ENCODE assay signal across 15 cellular contexts in genomic region chr20:50395258-50395729, GRCh38.
DNase-seq lines count a peak whose midpoint lies in the region; ATAC-seq and TF ChIP-seq lines count a peak whose summit lies in the region.
"Had no signal": no experiment of that assay in that cellular context is flagged by ENCODE, and none has a peak within 500 bp of the region (broad histone marks: within the 10 kb centered on the region; RNA-seq: fewer than 3 reads in every experiment).

No MANE protein-coding gene starts in this region.

- no peaks in the 10 kb centered on the region for H3K36me3 ChIP-seq in gastrocnemius medialis
- H3K36me3 ChIP-seq: SJSA1 had no signal

- H3K27ac ChIP-seq in caudate nucleus (ENCODE audit: low read depth, low read length) (peak overlapping the region; percentile 31), gastrocnemius medialis (peak overlapping the region; percentile 93 to 100 (median 96))
- H3K27ac ChIP-seq: SJSA1 had no signal

- peak in 1 of 5 experiments; percentile 20 for TF ChIP-seq CTCF in gastrocnemius medialis (IDR thresholded peaks at IDR 0.05 in 4 of 5, conservative IDR thresholded peaks at IDR 0.05 in 1 of 5)

- no peaks in the 10 kb centered on the region for H3K27me3 ChIP-seq in gastrocnemius medialis
- H3K27me3 ChIP-seq: SJSA1 had no signal

- H3K4me1 ChIP-seq in gastrocnemius medialis = peaks cover 59 to 66% of the 10 kb centered on the region in 2 donors
- H3K4me1 ChIP-seq: SJSA1 had no signal

- in situ Hi-C loops in gastrocnemius medialis (cut with MboI; ENCODE audit: low sequenced_read_pairs in 4 of 4) = loop anchor here in 1 of 4 donors (25.0 kb wide), 1 partner anchor 108 kb away; no protein-coding TSS in a partner anchor

- ATAC-seq in gastrocnemius medialis = peak; percentile 32 to 42
- no peak for ATAC-seq in HG02884 (IDR thresholded peaks at IDR 0.05; ENCODE audit: unreplicated experiment)
- no peak for ATAC-seq in GM18868 (IDR thresholded peaks at IDR 0.05; ENCODE audit: unreplicated experiment)
- ATAC-seq: CD8-positive, alpha-beta T cell; stimulated activated naive CD8-positive, alpha-beta T cell treated with anti-CD3 and anti-CD28 coated beads, Interleukin-15, Interleukin-2, amounts not matched to agents 100 U/mL and 50 U/mL, for 24 hours had no signal

- peak; percentile 81 to 90 for TF ChIP-seq POLR2A in gastrocnemius medialis (IDR thresholded peaks at IDR 0.05)

- H3K9me3 ChIP-seq in gastrocnemius medialis = no peaks in the 10 kb centered on the region
- H3K9me3 ChIP-seq: SJSA1 had no signal

- DNase-seq in GM03348 (ENCODE audit: low spot score) (peak; percentile 36), caudate nucleus (lab: John Stamatoyannopoulos, UW) (peak in 6 of 61 donors; percentile 7 to 19 (median 12)), kidney tubule cell (ENCODE audit: low spot score) (peak; percentile 53), gastrocnemius medialis (peak; percentile 97 to 99), MV-4-11 (lab: John Stamatoyannopoulos, UW) (no peak), DMS79 (lab: John Stamatoyannopoulos, UW) (no peak)
- DNase-seq: activated CD4-positive, alpha-beta T cell treated with anti-CD3 and anti-CD28 coated beads, Interleukin-2, amount 50 U/mL, for 4 hours; CD8-positive, alpha-beta T cell; NCI-H1930; stimulated activated naive CD8-positive, alpha-beta T cell treated with anti-CD3 and anti-CD28 coated beads, Interleukin-15, Interleukin-2, amounts not matched to agents 100 U/mL and 50 U/mL, for 24 hours had no signal

- intact Hi-C loops in gastrocnemius medialis (cut with DNase I; ENCODE audit: low total_unique reads) = loop anchor here (1.0 to 5.0 kb wide), 6 partner anchors 16 to 205 kb away; partner anchors contain the start of gene CEBPB

- no peak overlapping the region for H3K4me3 ChIP-seq in gastrocnemius medialis
- H3K4me3 ChIP-seq: GM12878, SJSA1, skin epidermis had no signal

Comparison
In these comparisons a context has a peak if more than half of its experiments do, and no peak if none do; other contexts are left out.
1. DNase-seq: peak in GM03348 (single experiment), kidney tubule cell (single experiment) and gastrocnemius medialis (2 of 2); none in MV-4-11 (single experiment) and DMS79 (single experiment).
2. ATAC-seq: peak in gastrocnemius medialis (2 of 2); none in HG02884 (single experiment) and GM18868 (single experiment).